Comparison of ENCODE assay signal across 21 cellular contexts in the genomic region with DNA sequence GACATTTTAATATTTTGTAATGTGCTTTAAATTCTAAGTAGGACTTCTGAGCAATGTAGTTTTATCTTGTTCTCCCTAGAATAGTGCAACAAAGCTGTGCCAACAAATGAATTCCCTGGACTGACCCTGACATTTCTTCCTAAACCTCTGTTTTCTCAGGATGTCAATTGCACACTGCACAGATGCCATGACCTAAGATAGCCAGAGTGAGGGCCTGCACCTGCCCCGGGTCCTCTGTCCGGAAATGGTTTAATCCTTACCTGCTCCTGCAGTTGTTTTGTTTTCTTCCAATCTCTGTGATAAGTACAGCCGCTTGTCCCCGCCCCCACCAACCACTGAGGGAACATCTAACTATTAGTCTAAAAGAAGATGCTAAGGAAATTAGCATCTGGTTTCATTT.
"Had no signal": no experiment of that assay in that cellular context is flagged by ENCODE, and none has a peak within 500 bp of the region (broad histone marks: within the 10 kb centered on the region; RNA-seq: fewer than 3 reads in every experiment).

No MANE protein-coding gene starts in this region.

- H3K4me3 Mint-ChIP-seq: naive thymus-derived CD8-positive, alpha-beta T cell; neural progenitor cell; type B pancreatic cell had no signal

- H3K4me3 ChIP-seq: colonic mucosa, heart left ventricle, mucosa of descending colon, neural progenitor cell, prostate gland, spleen, suprapubic skin, thyroid gland had no signal

- H3K36me3 ChIP-seq: colonic mucosa, heart left ventricle, neural progenitor cell, prostate gland, spleen, suprapubic skin, thyroid gland had no signal

- H3K9me3 Mint-ChIP-seq: type B pancreatic cell had no signal

- H3K27me3 ChIP-seq: colonic mucosa, heart left ventricle, spleen, suprapubic skin, thyroid gland had no signal

- ATAC-seq: heart left ventricle; left lobe of liver; mucosa of descending colon; naive thymus-derived CD8-positive, alpha-beta T cell had no signal

- H3K36me3 Mint-ChIP-seq: neural progenitor cell, type B pancreatic cell had no signal

- H3K27ac Mint-ChIP-seq: naive thymus-derived CD8-positive, alpha-beta T cell; neural progenitor cell; type B pancreatic cell had no signal

- H3K4me1 ChIP-seq: colonic mucosa, parathyroid adenoma, prostate gland, suprapubic skin, thyroid gland had no signal

- DNase-seq: colonic mucosa; dermis blood vessel endothelial cell; foreskin melanocyte; heart left ventricle; hippocampal formation; mammary epithelial cell; mucosa of descending colon; naive thymus-derived CD8-positive, alpha-beta T cell; nucleus accumbens; spleen; stimulated activated CD4-positive, alpha-beta T cell treated with anti-CD3 and anti-CD28 coated beads, Interleukin-15, amount 100 ng/mL, for 24 hours; stimulated activated CD4-positive, alpha-beta T cell treated with anti-CD3 and anti-CD28 coated beads, Interleukin-1b, Interleukin-23, amount 100 ng/mL, for 48 hours; stimulated activated CD4-positive, alpha-beta T cell treated with anti-CD3 and anti-CD28 coated beads, Interleukin-4, amount 100 ng/mL, for 24 hours; stimulated activated naive CD4-positive, alpha-beta T cell; thyroid gland had no signal

- H3K9me3 ChIP-seq: colonic mucosa, heart left ventricle, prostate gland, suprapubic skin, thyroid gland had no signal

- H3K27me3 Mint-ChIP-seq: naive thymus-derived CD8-positive, alpha-beta T cell; type B pancreatic cell had no signal

- H3K27ac ChIP-seq: colonic mucosa, heart left ventricle, neural progenitor cell, parathyroid adenoma, prostate gland, spleen, suprapubic skin, thyroid gland had no signal
